Comparison of ENCODE assay signal across 8 cellular contexts in genomic region chr4:169410839-169411770, GRCh38.
A peak's percentile ranks its signal among the peaks of the same experiment; 100 is the strongest.
DNase-seq lines count a peak whose midpoint lies in the region; ATAC-seq and TF ChIP-seq lines count a peak whose summit lies in the region.

No MANE protein-coding gene starts in this region.

- peaks cover 2% of the 10 kb centered on the region for H3K36me3 Mint-ChIP-seq in activated naive CD4-positive, alpha-beta T cell treated with anti-CD3 and anti-CD28 coated beads for 36 hours (ENCODE audit: low read depth)

- POLR2A ChIA-PET in AG04450 (lab: Yijun Ruan, JAX): no interaction called here

- CTCF ChIA-PET in AG04450 (lab: Charles Lee): interaction anchor here (1.1 kb wide), 1 partner anchor 11 kb away, joined by 3 read pairs; no protein-coding TSS in a partner anchor
- CTCF ChIA-PET in activated naive CD4-positive, alpha-beta T cell treated with anti-CD3 and anti-CD28 coated beads for 36 hours (lab: Charles Lee): interaction anchor here (0.6 to 0.7 kb wide), 2 partner anchors 145 to 646 kb away, joined by 3 read pairs; no protein-coding TSS in a partner anchor

- peaks cover 25% of the 10 kb centered on the region for H3K4me1 Mint-ChIP-seq in activated naive CD4-positive, alpha-beta T cell treated with anti-CD3 and anti-CD28 coated beads for 36 hours (ENCODE audit: low read depth)

- H3K9me3 Mint-ChIP-seq in activated naive CD4-positive, alpha-beta T cell treated with anti-CD3 and anti-CD28 coated beads for 36 hours: no peaks in the 10 kb centered on the region

- no peak overlapping the region for H3K27ac ChIP-seq in AG04450 (ENCODE audit: low read depth, low read length)

- H3K27ac Mint-ChIP-seq in activated naive CD4-positive, alpha-beta T cell treated with anti-CD3 and anti-CD28 coated beads for 36 hours: peak overlapping the region; percentile 71

- H3K27me3 ChIP-seq in AG04450 (ENCODE audit: control insufficient read depth, insufficient read depth, low read length): no peaks in the 10 kb centered on the region

- H3K4me3 ChIP-seq in AG04450 (ENCODE audit: low read depth, low read length): no peak overlapping the region

- H3K4me3 Mint-ChIP-seq in activated naive CD4-positive, alpha-beta T cell treated with anti-CD3 and anti-CD28 coated beads for 36 hours: no peak overlapping the region

- TF ChIP-seq CTCF in AG04450 (IDR thresholded peaks at IDR 0.05; ENCODE audit: low read depth, low read length): no peak

- DNase-seq in AG04450 (ENCODE audit: low read depth, low spot score): peak; percentile 16
- peak; percentile 78 for DNase-seq in NOMO-1 treated with dmso at 0.1 percent for 144 hours (lab: John Stamatoyannopoulos, UW; ENCODE audit: unreplicated experiment)
- DNase-seq in activated naive CD4-positive, alpha-beta T cell treated with anti-CD3 and anti-CD28 coated beads for 36 hours: peak; percentile 83
- no peak for DNase-seq in left lobe of liver (ENCODE audit: low spot score)
- no peak for DNase-seq in inferior parietal cortex (ENCODE audit: extremely low spot score)
- no peak for DNase-seq in NCI-H1417 treated with DMSO at 0.1 percent for 48 hours (lab: John Stamatoyannopoulos, UW)

- H3K9me3 ChIP-seq in AG04450 (ENCODE audit: control insufficient read depth, insufficient read depth, low read length): no peaks in the 10 kb centered on the region

- ATAC-seq in GM18517 (IDR thresholded peaks at IDR 0.05; ENCODE audit: unreplicated experiment) (peak; percentile 99), HG02852 (IDR thresholded peaks at IDR 0.05; ENCODE audit: unreplicated experiment) (peak; percentile 99), left lobe of liver (peak; percentile 33)

- intact Hi-C loops in activated naive CD4-positive, alpha-beta T cell treated with anti-CD3 and anti-CD28 coated beads for 36 hours (cut with micrococcal nuclease): loop anchor here (1.0 to 10.0 kb wide), 3 partner anchors 346 to 896 kb away; partner anchors contain the start of genes CBR4 and HPF1

- no peaks in the 10 kb centered on the region for H3K27me3 Mint-ChIP-seq in activated naive CD4-positive, alpha-beta T cell treated with anti-CD3 and anti-CD28 coated beads for 36 hours (ENCODE audit: low read depth)

Comparison
In these comparisons a context has a peak if more than half of its experiments do, and no peak if none do; other contexts are left out.
1. DNase-seq: peak in AG04450 (single experiment), NOMO-1 treated with dmso at 0.1 percent for 144 hours (single experiment) and activated naive CD4-positive, alpha-beta T cell treated with anti-CD3 and anti-CD28 coated beads for 36 hours (single experiment); none in left lobe of liver (single experiment), inferior parietal cortex (single experiment) and NCI-H1417 treated with DMSO at 0.1 percent for 48 hours (single experiment).
2. ATAC-seq: peak in every context shown above with its lines; median percentile 99 in GM18517; 99 in HG02852; 33 in left lobe of liver.